ENCODE assay signal across 11 cellular contexts in genomic region chr9:138011951-138012500, GRCh38.
DNase-seq lines count a peak whose midpoint lies in the region; ATAC-seq and TF ChIP-seq lines count a peak whose summit lies in the region.
"Had no signal": no experiment of that assay in that cellular context is flagged by ENCODE, and none has a peak within 500 bp of the region (broad histone marks: within the 10 kb centered on the region; RNA-seq: fewer than 3 reads in every experiment).

No MANE protein-coding gene starts in this region.

- TF ChIP-seq CTCF in glutamatergic neuron (IDR thresholded peaks at IDR 0.05; ENCODE audit: partially characterized antibody, unreplicated experiment): no peak

- H3K4me1 Mint-ChIP-seq in glutamatergic neuron (ENCODE audit: low read depth, unreplicated experiment): peaks cover 62% of the 10 kb centered on the region

- no peak for ATAC-seq in left ventricle myocardium superior
- ATAC-seq in Right ventricle myocardium inferior: no peak
- ATAC-seq in sciatic nerve: no peak
- ATAC-seq in HG02763 (IDR thresholded peaks at IDR 0.05; ENCODE audit: unreplicated experiment): no peak
- ATAC-seq in GM18498 (IDR thresholded peaks at IDR 0.05; ENCODE audit: unreplicated experiment): no peak

- intact Hi-C loops in left ventricle myocardium superior (cut with micrococcal nuclease): no loop called here
- intact Hi-C loops in Right ventricle myocardium inferior (cut with DNase I): no loop called here
- intact Hi-C loops in sciatic nerve (cut with DNase I): no loop called here

- H3K9me3 Mint-ChIP-seq in glutamatergic neuron (ENCODE audit: unreplicated experiment): peaks cover 46% of the 10 kb centered on the region
- H3K9me3 Mint-ChIP-seq: CD4-positive, alpha-beta T cell had no signal

- no peak overlapping the region for H3K4me3 Mint-ChIP-seq in glutamatergic neuron (ENCODE audit: unreplicated experiment)
- H3K4me3 Mint-ChIP-seq: CD4-positive, alpha-beta T cell had no signal

- DNase-seq in left ventricle myocardium superior (peak; percentile 11), Right ventricle myocardium inferior (ENCODE audit: missing footprints) (no peak), glutamatergic neuron (no peak), sciatic nerve (ENCODE audit: low spot score) (peak; percentile 47), hippocampal formation (lab: John Stamatoyannopoulos, UW) (no peak)
- DNase-seq: ACHN; Calu3; CD4-positive, alpha-beta T cell; DMS 273 treated with DMSO at 0.1 percent for 48 hours had no signal

- H3K27me3 Mint-ChIP-seq in glutamatergic neuron (ENCODE audit: unreplicated experiment): peaks cover 36% of the 10 kb centered on the region
- H3K27me3 Mint-ChIP-seq: CD4-positive, alpha-beta T cell had no signal

- peaks cover 11% of the 10 kb centered on the region for H3K36me3 Mint-ChIP-seq in glutamatergic neuron (ENCODE audit: unreplicated experiment)

- H3K27ac Mint-ChIP-seq in glutamatergic neuron (ENCODE audit: unreplicated experiment): peak overlapping the region; percentile 33
- H3K27ac Mint-ChIP-seq: CD4-positive, alpha-beta T cell had no signal

Comparison
In these comparisons a context has a peak if more than half of its experiments do, and no peak if none do; other contexts are left out.
1. DNase-seq: peak in left ventricle myocardium superior (single experiment) and sciatic nerve (single experiment); none in Right ventricle myocardium inferior (single experiment), glutamatergic neuron (single experiment) and hippocampal formation (0 of 2).